In genomic region chr13:106533101-106533939, GRCh38 we compare ENCODE assay signal across 1 cellular context.
TF ChIP-seq lines count a peak whose summit lies in the region.

No MANE protein-coding gene starts in this region.

TF ChIP-seq in GM12878, 131 proteins besides CTCF, POLR2A, EP300 and RAD21 (continued from another document):
- TF ChIP-seq NR2F1 (conservative IDR thresholded peaks at IDR 0.05): 0 out of 2 replicates have a peak, but pooled peaks have one; percentile 16
- no peak for TF ChIP-seq POU2F2 (IDR thresholded peaks at IDR 0.05; ENCODE audit: borderline replicate concordance, low read depth, low read length)
- no peak for TF ChIP-seq CREM (IDR thresholded peaks at IDR 0.05; ENCODE audit: low read depth)
- peak; percentile 52; the same call in 1 of the 2 replicates for TF ChIP-seq CHD2 (IDR thresholded peaks at IDR 0.05; ENCODE audit: borderline replicate concordance, low read depth, low read length)
- TF ChIP-seq GABPA (IDR thresholded peaks at IDR 0.05; ENCODE audit: low read depth): no peak
- TF ChIP-seq POLR2AphosphoS5 (IDR thresholded peaks at IDR 0.05; ENCODE audit: low read length): no peak
- TF ChIP-seq EZH2 (IDR thresholded peaks at IDR 0.05; ENCODE audit: borderline replicate concordance, control insufficient read depth, low read depth, low read length): peak; percentile 84; the same call in 1 of the 2 replicates
- TF ChIP-seq CBX5 (IDR thresholded peaks at IDR 0.05; ENCODE audit: low read depth): no peak
- TF ChIP-seq CBX3 (IDR thresholded peaks at IDR 0.05; ENCODE audit: borderline replicate concordance, low read depth): no peak
- TF ChIP-seq ZNF274 (IDR thresholded peaks at IDR 0.05; ENCODE audit: insufficient read depth, insufficient read length): no peak
